1 cellular context compared by ENCODE assay signal in the genomic region with DNA sequence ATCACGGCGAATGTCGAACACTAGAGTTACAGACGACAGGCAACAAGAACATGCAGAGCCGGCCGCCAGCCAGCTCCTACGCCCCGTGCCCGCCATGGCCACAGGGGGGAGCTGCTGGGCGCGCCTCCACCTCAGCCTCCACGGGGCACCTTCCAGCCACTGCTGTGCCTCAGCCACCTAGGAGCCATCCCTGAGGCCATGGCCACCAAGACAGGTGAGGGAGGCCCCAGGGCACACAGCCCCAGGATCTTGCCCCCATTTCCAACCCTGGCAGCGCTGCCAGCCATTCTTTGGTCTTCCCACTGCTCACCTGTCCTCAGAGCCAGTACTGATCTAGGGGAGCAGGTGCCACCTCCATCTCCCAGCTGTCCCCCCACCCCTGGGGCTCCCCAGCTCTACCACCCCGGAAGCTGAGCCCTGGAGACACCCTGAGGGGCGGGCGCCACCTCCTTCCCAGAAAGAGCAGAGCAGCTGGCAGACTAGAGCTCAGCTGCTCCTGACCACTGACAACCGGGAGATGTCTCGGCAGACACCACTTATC.
TF ChIP-seq lines count a peak whose summit lies in the region.

No MANE protein-coding gene starts in this region.

TF ChIP-seq in IMR-90, 13 proteins besides CTCF, POLR2A, EP300 and RAD21 (continued from another document):
- TF ChIP-seq CEBPB (IDR thresholded peaks at IDR 0.05; ENCODE audit: low read depth, low read length) = no peak
